ENCODE assay signal across 12 cellular contexts in the genomic region with DNA sequence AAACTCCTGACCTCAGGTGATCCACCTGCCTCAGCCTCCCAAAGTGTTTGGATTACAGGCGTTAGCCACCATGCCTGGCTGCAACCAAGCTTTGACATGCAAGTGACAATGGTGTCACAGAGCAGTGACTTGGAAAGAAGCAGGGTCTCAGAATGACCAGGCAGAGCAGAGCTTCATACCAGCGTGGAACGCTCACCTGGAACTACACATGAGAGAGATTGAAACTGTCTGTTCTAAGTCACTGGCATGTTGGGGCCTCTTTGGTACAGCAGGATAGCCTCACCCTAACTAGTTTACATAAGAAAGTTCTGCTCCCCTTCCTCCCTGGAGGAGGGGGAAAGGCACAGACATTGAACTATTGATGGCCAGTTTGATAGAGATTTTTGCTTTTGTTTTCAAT. TPM values are rescaled to one million over a fixed set of nuclear protein-coding genes. Genes with fewer than 3 reads are reported as not detected.
DNase-seq lines count a peak whose midpoint lies in the region; ATAC-seq, FAIRE-seq and TF ChIP-seq lines count a peak whose summit lies in the region.
"Had no signal": no experiment of that assay in that cellular context is flagged by ENCODE, and none has a peak within 500 bp of the region (broad histone marks: within the 10 kb centered on the region; RNA-seq: fewer than 3 reads in every experiment).

No MANE protein-coding gene starts in this region.

- no TSS peak for BruUV-seq in K562 (replicated peaks; lab: Mats Ljungman, UMichigan)

- no peak for TF ChIP-seq CTCF in K562 (IDR thresholded peaks at IDR 0.05 in 2 of 3, conservative IDR thresholded peaks at IDR 0.05 in 1 of 3; ENCODE audit: insufficient read depth in 2 of 3, low read depth in 1 of 3, low read length in 3 of 3)
- no peak for TF ChIP-seq CTCF in tibial artery (IDR thresholded peaks at IDR 0.05)

- H2AFZ ChIP-seq in K562 (ENCODE audit: low read depth, low read length) = no peak overlapping the region

- FAIRE-seq in K562 (lab: Jason Lieb, UNC) = no peak

- no peak overlapping the region for H3K4me2 ChIP-seq in K562 (ENCODE audit: insufficient read depth, low read length)

- H3K9me3 Mint-ChIP-seq in activated CD4-positive, alpha-beta T cell treated with anti-CD3 and anti-CD28 coated beads, Interleukin-2, amount 10 ng/mL, durations not matched to agents 7 days and 5 days = no peaks in the 10 kb centered on the region
- H3K9me3 Mint-ChIP-seq: activated T-cell treated with anti-CD3 and anti-CD28 coated beads, Interleukin-2, amount 50 U/mL, for 4 hours had no signal

- DNase-seq in K562 (ENCODE audit: extremely low read depth in 1 of 4, low spot score in 3 of 4) = no peak
- no peak for DNase-seq in HCEC 1CT
- DNase-seq in tibial artery = no peak
- no peak for DNase-seq in activated CD4-positive, alpha-beta T cell treated with anti-CD3 and anti-CD28 coated beads, Interleukin-2, amount 10 ng/mL, durations not matched to agents 7 days and 5 days
- DNase-seq in NCI-H1436 (lab: John Stamatoyannopoulos, UW) = no peak
- DNase-seq: activated T-cell treated with anti-CD3 and anti-CD28 coated beads, Interleukin-2, amount 50 U/mL, for 4 hours; NCI-H2227 treated with DMSO at 0.1 percent for 48 hours; retina had no signal

- H3K9me3 ChIP-seq in K562 (replicated peaks; ENCODE audit: control insufficient read depth, insufficient read depth, low read depth, low read length) = no peaks in the 10 kb centered on the region
- no peaks in the 10 kb centered on the region for H3K9me3 ChIP-seq in tibial artery
- H3K9me3 ChIP-seq: tibial nerve had no signal

- H3K9me1 ChIP-seq in K562 (ENCODE audit: control insufficient read depth, insufficient read depth, low read length) = no peaks in the 10 kb centered on the region

- TF ChIP-seq POLR2A in GM18505 (IDR thresholded peaks at IDR 0.05; ENCODE audit: borderline replicate concordance, extremely low read depth, insufficient read depth, insufficient read length) = no peak
- no peak for TF ChIP-seq POLR2A in K562 (conservative IDR thresholded peaks at IDR 0.05)

- peaks cover 4% of the 10 kb centered on the region for H3K4me1 Mint-ChIP-seq in activated CD4-positive, alpha-beta T cell treated with anti-CD3 and anti-CD28 coated beads, Interleukin-2, amount 10 ng/mL, durations not matched to agents 7 days and 5 days

- no peaks in the 10 kb centered on the region for H3K79me2 ChIP-seq in K562 (ENCODE audit: control insufficient read depth, insufficient read depth, low read length)

- ATAC-seq in GM18505 (IDR thresholded peaks at IDR 0.05; ENCODE audit: unreplicated experiment) = peak; percentile 87
- peak; percentile 40 for ATAC-seq in GM19468 (IDR thresholded peaks at IDR 0.05; ENCODE audit: extremely low read depth, unreplicated experiment)
- ATAC-seq in HG02885 (IDR thresholded peaks at IDR 0.05; ENCODE audit: poor library complexity, unreplicated experiment) = peak; percentile 87
- ATAC-seq in K562 = no peak
- ATAC-seq: activated T-cell treated with anti-CD3 and anti-CD28 coated beads, Interleukin-2, amount 50 U/mL, for 4 hours had no signal

- 5% methylated on average over 3 of the region's 3 CpGs for WGBS in K562 (ENCODE audit: insufficient coverage, low coverage, missing lambda C conversion rate)

- intact Hi-C loops in K562 (cut with micrococcal nuclease) (no loop called here), tibial artery (cut with DNase I; ENCODE audit: low total_unique reads) (no loop called here)

- peaks cover 27 to 44% of the 10 kb centered on the region in 2 experiments for H3K27me3 ChIP-seq in K562 (ENCODE audit: control insufficient read depth in 2 of 2, insufficient read depth in 2 of 2, low read length in 2 of 2)
- no peaks in the 10 kb centered on the region for H3K27me3 ChIP-seq in tibial artery
- H3K27me3 ChIP-seq: tibial nerve had no signal

- no peak overlapping the region for H3K27ac Mint-ChIP-seq in activated CD4-positive, alpha-beta T cell treated with anti-CD3 and anti-CD28 coated beads, Interleukin-2, amount 10 ng/mL, durations not matched to agents 7 days and 5 days

- POLR2A ChIA-PET in K562 (lab: Yijun Ruan, JAX) = interaction anchor here (0.6 to 1.2 kb wide), 2 partner anchors 19 to 986 kb away, joined by 3 to 6 read pairs; no protein-coding TSS in a partner anchor
- POLR2A ChIA-PET in activated CD4-positive, alpha-beta T cell treated with anti-CD3 and anti-CD28 coated beads, Interleukin-2, amount 10 ng/mL, durations not matched to agents 7 days and 5 days (lab: Charles Lee) = no interaction called here

- H3K4me1 ChIP-seq in K562 (replicated peaks in 1 of 2; ENCODE audit: control insufficient read depth in 2 of 2, insufficient read depth in 2 of 2, low read length in 2 of 2) = no peaks in the 10 kb centered on the region
- H3K4me1 ChIP-seq in tibial artery = no peaks in the 10 kb centered on the region

- H3K4me3 ChIP-seq in K562 = no peak overlapping the region
- H3K4me3 ChIP-seq in tibial artery = no peak overlapping the region
- H3K4me3 ChIP-seq: tibial nerve had no signal

- no peaks in the 10 kb centered on the region for H3K36me3 ChIP-seq in K562 (ENCODE audit: control insufficient read depth, insufficient read depth, low read length)
- H3K36me3 ChIP-seq in tibial artery = no peaks in the 10 kb centered on the region
- H3K36me3 ChIP-seq: tibial nerve had no signal

- TF ChIP-seq RAD21 in K562 (CRISPR knock-in tag; conservative IDR thresholded peaks at IDR 0.05 in 1 of 2, IDR thresholded peaks at IDR 0.05 in 1 of 2) = no peak

- H3K36me3 Mint-ChIP-seq in activated CD4-positive, alpha-beta T cell treated with anti-CD3 and anti-CD28 coated beads, Interleukin-2, amount 10 ng/mL, durations not matched to agents 7 days and 5 days (ENCODE audit: low read depth) = no peaks in the 10 kb centered on the region

- H3K27ac ChIP-seq in K562 (ENCODE audit: extremely low read depth, low read depth, low read length) (no peak overlapping the region), tibial artery (no peak overlapping the region)

- H3K27me3 Mint-ChIP-seq in activated CD4-positive, alpha-beta T cell treated with anti-CD3 and anti-CD28 coated beads, Interleukin-2, amount 10 ng/mL, durations not matched to agents 7 days and 5 days = peaks cover 7% of the 10 kb centered on the region

- no peak overlapping the region for H3K4me3 Mint-ChIP-seq in activated CD4-positive, alpha-beta T cell treated with anti-CD3 and anti-CD28 coated beads, Interleukin-2, amount 10 ng/mL, durations not matched to agents 7 days and 5 days
- H3K4me3 Mint-ChIP-seq: activated T-cell treated with anti-CD3 and anti-CD28 coated beads, Interleukin-2, amount 50 U/mL, for 4 hours had no signal

- H3K9ac ChIP-seq in K562 (ENCODE audit: insufficient read depth in 1 of 2, low read depth in 2 of 2, low read length in 2 of 2) = no peak overlapping the region

- CTCF ChIA-PET in K562 (lab: Yijun Ruan, JAX; ENCODE audit: low intra/inter-chr PET ratio) = no interaction called here
- CTCF ChIA-PET in activated CD4-positive, alpha-beta T cell treated with anti-CD3 and anti-CD28 coated beads, Interleukin-2, amount 10 ng/mL, durations not matched to agents 7 days and 5 days (lab: Charles Lee) = interaction anchor here (0.6 kb wide), 1 partner anchor 171 kb away, joined by 3 read pairs; no protein-coding TSS in a partner anchor

- TF ChIP-seq EP300 in K562 (IDR thresholded peaks at IDR 0.05; ENCODE audit: low read length) = no peak

- no peaks in the 10 kb centered on the region for H4K20me1 ChIP-seq in K562 (replicated peaks; ENCODE audit: control insufficient read depth, insufficient read depth, low read length)

- in situ Hi-C loops in K562 (cut with MboI) = no loop called here

TF ChIP-seq in K562, 482 proteins besides CTCF, POLR2A, EP300 and RAD21:
- 0 out of 2 replicates have a peak, but pooled peaks have one; percentile 16 for TF ChIP-seq ZNF263 (CRISPR knock-in tag; IDR thresholded peaks at IDR 0.05; ENCODE audit: borderline replicate concordance)
- no peak for TF ChIP-seq ZNF77 (CRISPR knock-in tag; IDR thresholded peaks at IDR 0.05)

RNA-seq across cellular contexts. Expression of a gene that starts 47.5 kb away (rescaled TPM):
- 0.09 TPM in 1 of 2 replicates, not detected in the other for total RNA-seq in K562 (2011; cell fraction: chromatin; rRNA removed; ENCODE audit: low replicate concordance)
- 0.13 TPM in 1 of 2 replicates, not detected in the other for total RNA-seq in K562 (2011; cell fraction: nucleolus; rRNA removed)
- 0.07 and 0.08 TPM in 2 replicates for total RNA-seq in K562 (2011; cell fraction: nucleoplasm; rRNA removed)
- total RNA-seq in K562 (2014; rRNA removed) (not detected in 2 replicates), K562 (2014; rRNA removed; fragmentation: Illumina TruSeq; extraction: Trizol) (not detected in 2 replicates), K562 (2015; rRNA removed; fragmentation: Illumina TruSeq; extraction: Trizol) (not detected in 2 replicates), K562 (2021) (0.22 and 0.27 TPM in 2 replicates)
- polyA plus RNA-seq in K562 (2011; rRNA removed) (0.01 TPM in 2 replicates), K562 (2014; fragmentation: Illumina TruSeq; extraction: Trizol) (not detected in 2 replicates), K562 (2014; fragmentation: Nextera tagmentation; extraction: Ambion mirVana) (not detected), K562 (2014; rRNA removed) (not detected in 2 replicates)
- polyA plus RNA-seq in K562 (2011; cell fraction: cytosol; rRNA removed) = 0.01 TPM in 1 of 2 replicates, not detected in the other
- 0.03 TPM in 1 of 2 replicates, not detected in the other for polyA plus RNA-seq in K562 (2011; cell fraction: nucleus; rRNA removed)
- 0.01 TPM in 1 of 2 replicates, not detected in the other for polyA plus RNA-seq in K562 (2012)
- polyA minus RNA-seq in K562 (2011; rRNA and poly(A)+ RNA removed) = not detected in 2 replicates
- polyA minus RNA-seq in K562 (2011; cell fraction: cytosol; rRNA and poly(A)+ RNA removed) = not detected in 2 replicates
- not detected in 2 replicates for polyA minus RNA-seq in K562 (2011; cell fraction: nucleus; rRNA and poly(A)+ RNA removed)
- total RNA-seq in activated CD4-positive, alpha-beta T cell treated with anti-CD3 and anti-CD28 coated beads, Interleukin-2, amount 10 ng/mL, durations not matched to agents 7 days and 5 days = 10 to 100 TPM; 61.1 to 64.0 TPM

Comparison
In these comparisons a context has a peak if more than half of its experiments do, and no peak if none do; other contexts are left out.
1. RNA of a gene that starts 47.5 kb away (total RNA-seq): 61.1 to 64.0 TPM in activated CD4-positive, alpha-beta T cell treated with anti-CD3 and anti-CD28 coated beads, Interleukin-2, amount 10 ng/mL, durations not matched to agents 7 days and 5 days; 0.07 to 0.27 TPM in K562; every median in the first group is over 10 times any median in the second.